8 cellular contexts compared by ENCODE assay signal in the genomic region with DNA sequence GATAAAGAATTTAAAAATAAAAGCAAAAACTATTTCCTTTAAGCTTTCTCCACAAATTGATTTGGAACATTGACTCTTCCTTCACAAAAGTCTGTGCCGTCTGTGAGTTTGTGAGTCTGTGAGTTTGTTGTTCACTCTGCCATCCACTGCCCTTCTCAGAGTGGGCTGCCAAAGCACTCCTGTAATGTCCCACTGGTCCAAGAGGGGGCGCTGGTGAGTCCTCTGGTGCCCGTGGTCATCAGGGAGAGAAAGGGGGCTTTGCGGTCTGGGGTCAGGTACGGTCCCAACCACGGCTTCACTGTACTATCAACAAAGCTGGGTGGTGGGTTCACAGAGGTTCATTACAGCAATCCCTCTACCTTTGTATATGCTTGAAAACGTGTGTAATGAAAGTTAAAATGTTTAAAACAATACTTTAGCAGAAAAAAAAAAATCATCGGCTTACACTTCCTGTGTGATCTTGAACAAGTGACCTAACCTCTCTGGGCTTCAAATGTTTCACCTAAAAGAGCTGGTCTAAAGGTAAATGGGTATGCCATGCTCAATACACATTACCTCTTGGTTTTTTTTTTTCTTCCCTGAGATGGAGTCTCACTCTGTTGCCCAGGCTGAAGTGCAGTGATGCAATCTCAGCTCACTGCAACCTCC. TPM values are rescaled to one million over a fixed set of nuclear protein-coding genes. Genes with fewer than 3 reads are reported as not detected.
DNase-seq lines count a peak whose midpoint lies in the region; ATAC-seq and TF ChIP-seq lines count a peak whose summit lies in the region.

No MANE protein-coding gene starts in this region.

- peaks cover 0 to 10% of the 10 kb centered on the region in 2 experiments; a peak in 1 of 3 replicates for H3K36me3 ChIP-seq in HEK293 (ENCODE audit: control insufficient read depth in 2 of 2, insufficient read depth in 1 of 2, low read length in 2 of 2)

- no peaks in the 10 kb centered on the region for H3K4me1 ChIP-seq in HEK293 (ENCODE audit: control insufficient read depth, insufficient read depth, low read length)

- H3K27ac ChIP-seq in HEK293 (ENCODE audit: extremely low read depth, low read depth, low read length): no peak overlapping the region

- CTCF ChIA-PET in HEK293 (lab: Yijun Ruan, JAX): interaction anchor here (0.6 to 4.2 kb wide), 36 partner anchors 10 to 1245 kb away, joined by 3 to 29 read pairs (median 4); no protein-coding TSS in a partner anchor

- H3K9me3 ChIP-seq in HEK293 (ENCODE audit: control insufficient read depth, insufficient read depth, low read depth, low read length): no peaks in the 10 kb centered on the region

- H3K4me3 ChIP-seq in HEK293 (ENCODE audit: low read depth, low read length) (no peak overlapping the region), fibroblast of the aortic adventitia (ENCODE audit: low read depth, low read length) (no peak overlapping the region)

- POLR2A ChIA-PET in HEK293 (lab: Yijun Ruan, JAX): no interaction called here

- DNase-seq in AG09319 (ENCODE audit: extremely low read depth, low read depth) (no peak), fibroblast of the aortic adventitia (ENCODE audit: low read depth) (peak; percentile 19), DMS114 treated with DMSO at 0.1 percent for 48 hours (lab: John Stamatoyannopoulos, UW; ENCODE audit: unreplicated experiment) (no peak), SKM-1 (lab: John Stamatoyannopoulos, UW; ENCODE audit: unreplicated experiment) (no peak)
- DNase-seq in activated CD8-positive, alpha-beta memory T cell treated with anti-CD3 and anti-CD28 coated beads for 48 hours (ENCODE audit: low read depth in 2 of 3, low spot score in 2 of 3): peak in 2 of 3 experiments; percentile 46 to 54
- DNase-seq in stimulated activated CD4-positive, alpha-beta T cell treated with anti-CD3 and anti-CD28 coated beads, TNF-alpha, amount 100 ng/mL, for 1 hour (ENCODE audit: low read depth in 3 of 3, low spot score in 1 of 3): peak in 2 of 3 donors; percentile 10 to 38

- ATAC-seq in GM21515 (IDR thresholded peaks at IDR 0.05; ENCODE audit: unreplicated experiment): no peak

- TF ChIP-seq CTCF in AG09319 (IDR thresholded peaks at IDR 0.05; ENCODE audit: low read depth, low read length): peak; percentile 70
- TF ChIP-seq CTCF in HEK293 (tag by site-specific recombination; IDR thresholded peaks at IDR 0.05): peak; percentile 64; the same call in 1 of the 2 replicates
- TF ChIP-seq CTCF in fibroblast of the aortic adventitia (IDR thresholded peaks at IDR 0.05; ENCODE audit: insufficient read depth, low read length): peak; percentile 83

TF ChIP-seq in HEK293, 187 proteins besides CTCF, POLR2A, EP300 and RAD21:
- TF ChIP-seq ZNF292 (tag by site-specific recombination; IDR thresholded peaks at IDR 0.05; ENCODE audit: borderline replicate concordance, low read depth) (no peak), ZNF184 (tag by site-specific recombination; IDR thresholded peaks at IDR 0.05) (no peak), ZNF514 (tag by site-specific recombination; IDR thresholded peaks at IDR 0.05) (no peak), ZNF660 (tag by site-specific recombination; IDR thresholded peaks at IDR 0.05) (no peak), ZXDB (tag by site-specific recombination; IDR thresholded peaks at IDR 0.05) (no peak), MYNN (tag by site-specific recombination; IDR thresholded peaks at IDR 0.05; ENCODE audit: borderline replicate concordance) (no peak)
- TF ChIP-seq, protein P1, sequence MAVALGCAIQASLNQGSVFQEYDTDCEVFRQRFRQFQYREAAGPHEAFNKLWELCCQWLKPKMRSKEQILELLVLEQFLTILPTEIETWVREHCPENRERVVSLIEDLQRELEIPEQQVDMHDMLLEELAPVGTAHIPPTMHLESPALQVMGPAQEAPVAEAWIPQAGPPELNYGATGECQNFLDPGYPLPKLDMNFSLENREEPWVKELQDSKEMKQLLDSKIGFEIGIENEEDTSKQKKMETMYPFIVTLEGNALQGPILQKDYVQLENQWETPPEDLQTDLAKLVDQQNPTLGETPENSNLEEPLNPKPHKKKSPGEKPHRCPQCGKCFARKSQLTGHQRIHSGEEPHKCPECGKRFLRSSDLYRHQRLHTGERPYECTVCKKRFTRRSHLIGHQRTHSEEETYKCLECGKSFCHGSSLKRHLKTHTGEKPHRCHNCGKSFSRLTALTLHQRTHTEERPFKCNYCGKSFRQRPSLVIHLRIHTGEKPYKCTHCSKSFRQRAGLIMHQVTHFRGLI (tag by site-specific recombination; IDR thresholded peaks at IDR 0.05): no peak

RNA-seq across cellular contexts. Expression of a gene that starts 5.6 kb away (rescaled TPM):
- not detected in 2 replicates for total RNA-seq in fibroblast of the aortic adventitia (ENCODE audit: low replicate concordance)

Comparison
In these comparisons a context has a peak if more than half of its experiments do, and no peak if none do; other contexts are left out.
1. DNase-seq: peak in activated CD8-positive, alpha-beta memory T cell treated with anti-CD3 and anti-CD28 coated beads for 48 hours (2 of 3), fibroblast of the aortic adventitia (single experiment) and stimulated activated CD4-positive, alpha-beta T cell treated with anti-CD3 and anti-CD28 coated beads, TNF-alpha, amount 100 ng/mL, for 1 hour (2 of 3); none in AG09319 (single experiment), DMS114 treated with DMSO at 0.1 percent for 48 hours (single experiment) and SKM-1 (single experiment).
2. Peak in every context shown above with its lines, with median percentiles within 50 percentile points of each other: CTCF ChIP-seq.